Comparison of ENCODE assay signal across 8 cellular contexts in the genomic region with DNA sequence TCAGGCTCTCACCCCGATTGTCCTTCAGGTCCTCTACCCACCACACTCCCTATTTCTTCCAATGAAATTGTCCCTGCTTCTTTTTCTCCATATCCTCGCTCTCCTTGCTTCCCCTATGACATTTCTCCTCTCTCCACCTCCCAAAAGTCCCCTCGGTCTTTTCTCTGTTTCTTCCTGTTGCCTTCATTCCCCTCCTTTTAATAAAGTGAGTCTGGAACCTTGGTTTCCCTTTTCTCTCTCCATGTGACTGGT.
A peak's percentile ranks its signal among the peaks of the same experiment; 100 is the strongest.
DNase-seq lines count a peak whose midpoint lies in the region; ATAC-seq and TF ChIP-seq lines count a peak whose summit lies in the region.

No MANE protein-coding gene starts in this region.

- H3K27me3 ChIP-seq in rectal smooth muscle tissue (ENCODE audit: control insufficient read depth, insufficient read depth, low read length) = no peaks in the 10 kb centered on the region

- ATAC-seq in SK-N-SH treated with all-trans-retinoic acid at 6 μM for 48 hours = peak; percentile 2

- DNase-seq in NCI-H2227 treated with DMSO at 0.1 percent for 48 hours (lab: John Stamatoyannopoulos, UW) = peak; percentile 80
- no peak for DNase-seq in NCI-H2227 (lab: John Stamatoyannopoulos, UW; ENCODE audit: unreplicated experiment)
- DNase-seq in fibroblast of pulmonary artery (ENCODE audit: low read depth) = peak; percentile 11
- DNase-seq in NCI-H2107 (lab: John Stamatoyannopoulos, UW) = no peak
- no peak for DNase-seq in activated CD4-positive, alpha-beta T cell treated with anti-CD3 and anti-CD28 coated beads for 4 hours
- DNase-seq in hippocampal formation (lab: John Stamatoyannopoulos, UW) = no peak

- peak overlapping the region; percentile 91 for H3K9ac ChIP-seq in rectal smooth muscle tissue (ENCODE audit: low read length)

- peaks cover 18% of the 10 kb centered on the region for H3K4me1 ChIP-seq in rectal smooth muscle tissue (ENCODE audit: control insufficient read depth, insufficient read depth, low read length)

- H3K27ac ChIP-seq in rectal smooth muscle tissue (ENCODE audit: low read depth, low read length) = peak overlapping the region; percentile 87

- peaks cover 19% of the 10 kb centered on the region for H3K36me3 ChIP-seq in rectal smooth muscle tissue (ENCODE audit: control insufficient read depth, insufficient read depth, low read length)

- TF ChIP-seq CTCF in fibroblast of pulmonary artery (IDR thresholded peaks at IDR 0.05; ENCODE audit: low read length, missing control alignments) = no peak

- H3K4me3 ChIP-seq in fibroblast of pulmonary artery (replicated peaks; ENCODE audit: low read depth, low read length) (peak overlapping the region; percentile 81), rectal smooth muscle tissue (ENCODE audit: low read length) (peak overlapping the region; percentile 59)

TF ChIP-seq in SK-N-SH treated with all-trans-retinoic acid at 6 μM for 48 hours, 23 proteins besides CTCF, POLR2A, EP300 and RAD21:
- TF ChIP-seq, protein P1, sequence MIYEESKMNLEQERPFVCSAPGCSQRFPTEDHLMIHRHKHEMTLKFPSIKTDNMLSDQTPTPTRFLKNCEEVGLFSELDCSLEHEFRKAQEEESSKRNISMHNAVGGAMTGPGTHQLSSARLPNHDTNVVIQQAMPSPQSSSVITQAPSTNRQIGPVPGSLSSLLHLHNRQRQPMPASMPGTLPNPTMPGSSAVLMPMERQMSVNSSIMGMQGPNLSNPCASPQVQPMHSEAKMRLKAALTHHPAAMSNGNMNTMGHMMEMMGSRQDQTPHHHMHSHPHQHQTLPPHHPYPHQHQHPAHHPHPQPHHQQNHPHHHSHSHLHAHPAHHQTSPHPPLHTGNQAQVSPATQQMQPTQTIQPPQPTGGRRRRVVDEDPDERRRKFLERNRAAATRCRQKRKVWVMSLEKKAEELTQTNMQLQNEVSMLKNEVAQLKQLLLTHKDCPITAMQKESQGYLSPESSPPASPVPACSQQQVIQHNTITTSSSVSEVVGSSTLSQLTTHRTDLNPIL (CRISPR knock-in tag; IDR thresholded peaks at IDR 0.05; ENCODE audit: low read depth) = no peak
- no peak for TF ChIP-seq ISL1 (CRISPR knock-in tag; IDR thresholded peaks at IDR 0.05)
- no peak for TF ChIP-seq ESRRG (CRISPR knock-in tag; IDR thresholded peaks at IDR 0.05)
- no peak for TF ChIP-seq SNAI2 (CRISPR knock-in tag; IDR thresholded peaks at IDR 0.05)
- TF ChIP-seq ZNF8 (CRISPR knock-in tag; IDR thresholded peaks at IDR 0.05) = no peak
- TF ChIP-seq ZNF70 (CRISPR knock-in tag; IDR thresholded peaks at IDR 0.05) = no peak
- TF ChIP-seq, protein P2, sequence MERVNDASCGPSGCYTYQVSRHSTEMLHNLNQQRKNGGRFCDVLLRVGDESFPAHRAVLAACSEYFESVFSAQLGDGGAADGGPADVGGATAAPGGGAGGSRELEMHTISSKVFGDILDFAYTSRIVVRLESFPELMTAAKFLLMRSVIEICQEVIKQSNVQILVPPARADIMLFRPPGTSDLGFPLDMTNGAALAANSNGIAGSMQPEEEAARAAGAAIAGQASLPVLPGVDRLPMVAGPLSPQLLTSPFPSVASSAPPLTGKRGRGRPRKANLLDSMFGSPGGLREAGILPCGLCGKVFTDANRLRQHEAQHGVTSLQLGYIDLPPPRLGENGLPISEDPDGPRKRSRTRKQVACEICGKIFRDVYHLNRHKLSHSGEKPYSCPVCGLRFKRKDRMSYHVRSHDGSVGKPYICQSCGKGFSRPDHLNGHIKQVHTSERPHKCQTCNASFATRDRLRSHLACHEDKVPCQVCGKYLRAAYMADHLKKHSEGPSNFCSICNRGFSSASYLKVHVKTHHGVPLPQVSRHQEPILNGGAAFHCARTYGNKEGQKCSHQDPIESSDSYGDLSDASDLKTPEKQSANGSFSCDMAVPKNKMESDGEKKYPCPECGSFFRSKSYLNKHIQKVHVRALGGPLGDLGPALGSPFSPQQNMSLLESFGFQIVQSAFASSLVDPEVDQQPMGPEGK (CRISPR knock-in tag; IDR thresholded peaks at IDR 0.05; ENCODE audit: borderline replicate concordance) = no peak
- TF ChIP-seq, protein P3, sequence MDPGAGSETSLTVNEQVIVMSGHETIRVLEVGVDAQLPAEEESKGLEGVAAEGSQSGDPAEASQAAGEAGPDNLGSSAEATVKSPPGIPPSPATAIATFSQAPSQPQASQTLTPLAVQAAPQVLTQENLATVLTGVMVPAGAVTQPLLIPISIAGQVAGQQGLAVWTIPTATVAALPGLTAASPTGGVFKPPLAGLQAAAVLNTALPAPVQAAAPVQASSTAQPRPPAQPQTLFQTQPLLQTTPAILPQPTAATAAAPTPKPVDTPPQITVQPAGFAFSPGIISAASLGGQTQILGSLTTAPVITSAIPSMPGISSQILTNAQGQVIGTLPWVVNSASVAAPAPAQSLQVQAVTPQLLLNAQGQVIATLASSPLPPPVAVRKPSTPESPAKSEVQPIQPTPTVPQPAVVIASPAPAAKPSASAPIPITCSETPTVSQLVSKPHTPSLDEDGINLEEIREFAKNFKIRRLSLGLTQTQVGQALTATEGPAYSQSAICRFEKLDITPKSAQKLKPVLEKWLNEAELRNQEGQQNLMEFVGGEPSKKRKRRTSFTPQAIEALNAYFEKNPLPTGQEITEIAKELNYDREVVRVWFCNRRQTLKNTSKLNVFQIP (CRISPR knock-in tag; IDR thresholded peaks at IDR 0.05; ENCODE audit: borderline replicate concordance, low read depth) = no peak
- no peak for TF ChIP-seq TOX (CRISPR knock-in tag; IDR thresholded peaks at IDR 0.05; ENCODE audit: borderline replicate concordance)
- no peak for TF ChIP-seq RARB (CRISPR knock-in tag; IDR thresholded peaks at IDR 0.05)
- no peak for TF ChIP-seq ZFP30 (CRISPR knock-in tag; IDR thresholded peaks at IDR 0.05)
- TF ChIP-seq OSR1 (CRISPR knock-in tag; IDR thresholded peaks at IDR 0.05) = no peak
- TF ChIP-seq ARNTL (CRISPR knock-in tag; IDR thresholded peaks at IDR 0.05; ENCODE audit: borderline replicate concordance, low read depth) = no peak
- TF ChIP-seq, protein P4, sequence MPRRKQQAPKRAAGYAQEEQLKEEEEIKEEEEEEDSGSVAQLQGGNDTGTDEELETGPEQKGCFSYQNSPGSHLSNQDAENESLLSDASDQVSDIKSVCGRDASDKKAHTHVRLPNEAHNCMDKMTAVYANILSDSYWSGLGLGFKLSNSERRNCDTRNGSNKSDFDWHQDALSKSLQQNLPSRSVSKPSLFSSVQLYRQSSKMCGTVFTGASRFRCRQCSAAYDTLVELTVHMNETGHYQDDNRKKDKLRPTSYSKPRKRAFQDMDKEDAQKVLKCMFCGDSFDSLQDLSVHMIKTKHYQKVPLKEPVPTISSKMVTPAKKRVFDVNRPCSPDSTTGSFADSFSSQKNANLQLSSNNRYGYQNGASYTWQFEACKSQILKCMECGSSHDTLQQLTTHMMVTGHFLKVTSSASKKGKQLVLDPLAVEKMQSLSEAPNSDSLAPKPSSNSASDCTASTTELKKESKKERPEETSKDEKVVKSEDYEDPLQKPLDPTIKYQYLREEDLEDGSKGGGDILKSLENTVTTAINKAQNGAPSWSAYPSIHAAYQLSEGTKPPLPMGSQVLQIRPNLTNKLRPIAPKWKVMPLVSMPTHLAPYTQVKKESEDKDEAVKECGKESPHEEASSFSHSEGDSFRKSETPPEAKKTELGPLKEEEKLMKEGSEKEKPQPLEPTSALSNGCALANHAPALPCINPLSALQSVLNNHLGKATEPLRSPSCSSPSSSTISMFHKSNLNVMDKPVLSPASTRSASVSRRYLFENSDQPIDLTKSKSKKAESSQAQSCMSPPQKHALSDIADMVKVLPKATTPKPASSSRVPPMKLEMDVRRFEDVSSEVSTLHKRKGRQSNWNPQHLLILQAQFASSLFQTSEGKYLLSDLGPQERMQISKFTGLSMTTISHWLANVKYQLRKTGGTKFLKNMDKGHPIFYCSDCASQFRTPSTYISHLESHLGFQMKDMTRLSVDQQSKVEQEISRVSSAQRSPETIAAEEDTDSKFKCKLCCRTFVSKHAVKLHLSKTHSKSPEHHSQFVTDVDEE (CRISPR knock-in tag; IDR thresholded peaks at IDR 0.05) = no peak
- TF ChIP-seq CSDC2 (CRISPR knock-in tag; IDR thresholded peaks at IDR 0.05) = no peak
- TF ChIP-seq BACH2 (CRISPR knock-in tag; IDR thresholded peaks at IDR 0.05; ENCODE audit: borderline replicate concordance) = no peak
- TF ChIP-seq ZNF565 (CRISPR knock-in tag; conservative IDR thresholded peaks at IDR 0.05; ENCODE audit: low read depth) = no peak
- no peak for TF ChIP-seq ZC3H10 (CRISPR knock-in tag; IDR thresholded peaks at IDR 0.05)
- TF ChIP-seq, protein P5, sequence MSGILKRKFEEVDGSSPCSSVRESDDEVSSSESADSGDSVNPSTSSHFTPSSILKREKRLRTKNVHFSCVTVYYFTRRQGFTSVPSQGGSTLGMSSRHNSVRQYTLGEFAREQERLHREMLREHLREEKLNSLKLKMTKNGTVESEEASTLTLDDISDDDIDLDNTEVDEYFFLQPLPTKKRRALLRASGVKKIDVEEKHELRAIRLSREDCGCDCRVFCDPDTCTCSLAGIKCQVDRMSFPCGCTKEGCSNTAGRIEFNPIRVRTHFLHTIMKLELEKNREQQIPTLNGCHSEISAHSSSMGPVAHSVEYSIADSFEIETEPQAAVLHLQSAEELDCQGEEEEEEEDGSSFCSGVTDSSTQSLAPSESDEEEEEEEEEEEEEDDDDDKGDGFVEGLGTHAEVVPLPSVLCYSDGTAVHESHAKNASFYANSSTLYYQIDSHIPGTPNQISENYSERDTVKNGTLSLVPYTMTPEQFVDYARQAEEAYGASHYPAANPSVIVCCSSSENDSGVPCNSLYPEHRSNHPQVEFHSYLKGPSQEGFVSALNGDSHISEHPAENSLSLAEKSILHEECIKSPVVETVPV (CRISPR knock-in tag; IDR thresholded peaks at IDR 0.05) = no peak

Comparison
In these comparisons a context has a peak if more than half of its experiments do, and no peak if none do; other contexts are left out.
1. DNase-seq: peak in NCI-H2227 treated with DMSO at 0.1 percent for 48 hours (single experiment) and fibroblast of pulmonary artery (single experiment); none in NCI-H2227 (single experiment), NCI-H2107 (single experiment), activated CD4-positive, alpha-beta T cell treated with anti-CD3 and anti-CD28 coated beads for 4 hours (0 of 2) and hippocampal formation (0 of 2).